Comparison of ENCODE assay signal across 9 cellular contexts in genomic region chr16:66934839-66935318, GRCh38. TPM values are rescaled to one million over a fixed set of nuclear protein-coding genes. Genes with fewer than 3 reads are reported as not detected.
DNase-seq lines count a peak whose midpoint lies in the region; ATAC-seq and TF ChIP-seq lines count a peak whose summit lies in the region.
"Not testable (repeated sequence)": the region's sequence is repeated elsewhere in the genome, so short reads cannot be mapped to it uniquely, and the experiment has no call there.
"Had no signal": no experiment of that assay in that cellular context is flagged by ENCODE, and none has a peak within 500 bp of the region (broad histone marks: within the 10 kb centered on the region; RNA-seq: fewer than 3 reads in every experiment).

No MANE protein-coding gene starts in this region.

- TF ChIP-seq CTCF in Calu3 (IDR thresholded peaks at IDR 0.05; ENCODE audit: unreplicated experiment); OCI-LY1 (IDR thresholded peaks at IDR 0.05; ENCODE audit: low read length); nephron progenitor cell (IDR thresholded peaks at IDR 0.05): not testable (repeated sequence)

- not testable (repeated sequence) for H4K20me1 ChIP-seq in OCI-LY1 (ENCODE audit: insufficient read depth, low read length)

- H3K9me3 ChIP-seq in OCI-LY1 (ENCODE audit: low read length) = not testable (repeated sequence)

- peaks cover 49% of the 10 kb centered on the region for H3K36me3 Mint-ChIP-seq in Calu3 (ENCODE audit: insufficient read depth, unreplicated experiment)
- H3K36me3 Mint-ChIP-seq in activated T-cell treated with anti-CD3 and anti-CD28 coated beads, Interleukin-2, amount 50 U/mL, for 4 hours (ENCODE audit: insufficient read depth) = peaks cover 32% of the 10 kb centered on the region
- peaks cover 84% of the 10 kb centered on the region for H3K36me3 Mint-ChIP-seq in dendritic cell treated with granulocyte-macrophage colony-stimulating factor and Interleukin-4, amounts not matched to agents 40 ng/mL and 50 ng/mL, for 4 days (ENCODE audit: low read depth)
- peaks cover 15% of the 10 kb centered on the region for H3K36me3 Mint-ChIP-seq in nephron progenitor cell (ENCODE audit: low read depth)

- H3K4me3 ChIP-seq in OCI-LY1 (ENCODE audit: low read depth, low read length, poor library complexity, severe bottlenecking) = peak overlapping the region; percentile 97
- H3K4me3 ChIP-seq in iPS-11a (ENCODE audit: low read depth, low read length) = peak overlapping the region; percentile 92

- not testable (repeated sequence) for H2AFZ ChIP-seq in OCI-LY1 (ENCODE audit: low read length)

- TSS peak; percentile 36 for BruUV-seq in Calu3 (replicated peaks; lab: Mats Ljungman, UMichigan)

- peak overlapping the region; percentile 98 for H3K4me2 ChIP-seq in OCI-LY1 (ENCODE audit: low read length)

- CTCF ChIA-PET in Calu3 (lab: Charles Lee) = not testable (repeated sequence)

- not testable (repeated sequence) for H3K27me3 ChIP-seq in OCI-LY1 (ENCODE audit: insufficient read depth, low read length)

- H3K27ac Mint-ChIP-seq in Calu3 (ENCODE audit: unreplicated experiment) (peak overlapping the region; percentile 74), nephron progenitor cell (peak overlapping the region; percentile 90)
- peak overlapping the region; percentile 94 for H3K27ac Mint-ChIP-seq in dendritic cell treated with granulocyte-macrophage colony-stimulating factor and Interleukin-4, amounts not matched to agents 40 ng/mL and 50 ng/mL, for 4 days

- peaks cover 23% of the 10 kb centered on the region for H3K4me1 ChIP-seq in OCI-LY1 (ENCODE audit: insufficient read depth, low read length, severe bottlenecking)

- H3K79me2 ChIP-seq in OCI-LY1 (ENCODE audit: insufficient read depth, low read length) = not testable (repeated sequence)

- H3K9me3 Mint-ChIP-seq in Calu3 (ENCODE audit: low read depth, unreplicated experiment); activated T-cell treated with anti-CD3 and anti-CD28 coated beads, Interleukin-2, amount 50 U/mL, for 4 hours; dendritic cell treated with granulocyte-macrophage colony-stimulating factor and Interleukin-4, amounts not matched to agents 40 ng/mL and 50 ng/mL, for 4 days; nephron progenitor cell: not testable (repeated sequence)

- peak overlapping the region; percentile 92 for H3K4me3 Mint-ChIP-seq in Calu3 (ENCODE audit: low read depth, unreplicated experiment)
- H3K4me3 Mint-ChIP-seq in activated T-cell treated with anti-CD3 and anti-CD28 coated beads, Interleukin-2, amount 50 U/mL, for 4 hours = peak overlapping the region; percentile 99
- peak overlapping the region; percentile 97 for H3K4me3 Mint-ChIP-seq in dendritic cell treated with granulocyte-macrophage colony-stimulating factor and Interleukin-4, amounts not matched to agents 40 ng/mL and 50 ng/mL, for 4 days
- peak overlapping the region; percentile 98 for H3K4me3 Mint-ChIP-seq in nephron progenitor cell

- H3K9ac ChIP-seq in OCI-LY1 (ENCODE audit: low read length) = peak overlapping the region; percentile 97

- H3K9me2 ChIP-seq in OCI-LY1 (ENCODE audit: low read depth, low read length) = not testable (repeated sequence)

- not testable (repeated sequence) for H3K27me3 Mint-ChIP-seq in Calu3 (ENCODE audit: unreplicated experiment); activated T-cell treated with anti-CD3 and anti-CD28 coated beads, Interleukin-2, amount 50 U/mL, for 4 hours (ENCODE audit: low read depth); dendritic cell treated with granulocyte-macrophage colony-stimulating factor and Interleukin-4, amounts not matched to agents 40 ng/mL and 50 ng/mL, for 4 days; nephron progenitor cell (ENCODE audit: low read depth, poor library complexity)

- DNase-seq in Calu3; activated T-cell treated with anti-CD3 and anti-CD28 coated beads, Interleukin-2, amount 50 U/mL, for 4 hours; nephron progenitor cell: not testable (repeated sequence)

- not testable (repeated sequence) for H3K36me3 ChIP-seq in OCI-LY1 (ENCODE audit: insufficient read depth, low read length)

- not testable (repeated sequence) for H3K27ac ChIP-seq in OCI-LY1 (ENCODE audit: low read depth, low read length, poor library complexity, severe bottlenecking)
- peak overlapping the region; percentile 67 for H3K27ac ChIP-seq in temporal lobe (ENCODE audit: low read depth, low read length)

- intact Hi-C loops in Calu3 (cut with micrococcal nuclease; ENCODE audit: unreplicated experiment); dendritic cell treated with granulocyte-macrophage colony-stimulating factor and Interleukin-4, amounts not matched to agents 40 ng/mL and 50 ng/mL, for 4 days (cut with micrococcal nuclease): not testable (repeated sequence)

- peak; percentile 14 for ATAC-seq in HG02759 (IDR thresholded peaks at IDR 0.05; ENCODE audit: unreplicated experiment)
- not testable (repeated sequence) for ATAC-seq in activated T-cell treated with anti-CD3 and anti-CD28 coated beads, Interleukin-2, amount 50 U/mL, for 4 hours

- not testable (repeated sequence) for H3F3A ChIP-seq in OCI-LY1 (ENCODE audit: insufficient read depth, low read length)

- peaks cover 50% of the 10 kb centered on the region for H3K4me1 Mint-ChIP-seq in Calu3 (ENCODE audit: low read depth, unreplicated experiment)
- H3K4me1 Mint-ChIP-seq in activated T-cell treated with anti-CD3 and anti-CD28 coated beads, Interleukin-2, amount 50 U/mL, for 4 hours (ENCODE audit: low read depth) = peaks cover 47% of the 10 kb centered on the region
- H3K4me1 Mint-ChIP-seq in dendritic cell treated with granulocyte-macrophage colony-stimulating factor and Interleukin-4, amounts not matched to agents 40 ng/mL and 50 ng/mL, for 4 days (ENCODE audit: low read depth) = peaks cover 56% of the 10 kb centered on the region
- H3K4me1 Mint-ChIP-seq in nephron progenitor cell = peaks cover 45% of the 10 kb centered on the region

RNA-seq across cellular contexts. Expression of gene CES2, which starts 0.4 kb away (rescaled TPM):
- total RNA-seq in Calu3 (2022) (58.7 and 61.1 TPM in 2 replicates), temporal lobe (21.9 TPM)
- total RNA-seq in activated T-cell treated with anti-CD3 and anti-CD28 coated beads, Interleukin-2, amount 50 U/mL, for 4 hours = 10 to 100 TPM; 22.6 to 25.3 (median 24.3) TPM

RNA-seq across cellular contexts. Expression of gene CIAO2B, which starts 0.7 kb away (rescaled TPM):
- total RNA-seq in Calu3 (2022) (121 and 126 TPM in 2 replicates), temporal lobe (48.9 TPM)
- 100 to 1,000 TPM; 201 to 220 (median 212) TPM for total RNA-seq in activated T-cell treated with anti-CD3 and anti-CD28 coated beads, Interleukin-2, amount 50 U/mL, for 4 hours

RNA-seq across cellular contexts. Expression of gene RRAD, which starts 9.5 kb away (rescaled TPM):
- 1.3 and 2.2 TPM in 2 replicates for total RNA-seq in Calu3 (2022)
- under 1 TPM; 0.15 to 0.50 (median 0.38) TPM for total RNA-seq in activated T-cell treated with anti-CD3 and anti-CD28 coated beads, Interleukin-2, amount 50 U/mL, for 4 hours
- 1.5 TPM for total RNA-seq in temporal lobe

RNA-seq across cellular contexts. Expression of gene CDH16, which starts 16.2 kb away (rescaled TPM):
- total RNA-seq in Calu3 (2022) = not detected in 2 replicates
- total RNA-seq in activated T-cell treated with anti-CD3 and anti-CD28 coated beads, Interleukin-2, amount 50 U/mL, for 4 hours = not detected
- not detected for total RNA-seq in temporal lobe
- total RNA-seq: ureter had no signal

RNA-seq across cellular contexts. Expression of gene CES3, which starts 26.2 kb away (rescaled TPM):
- 0.64 and 2.5 TPM in 2 replicates for total RNA-seq in Calu3 (2022)
- total RNA-seq in activated T-cell treated with anti-CD3 and anti-CD28 coated beads, Interleukin-2, amount 50 U/mL, for 4 hours = under 1 TPM in 2 of 3 donors, not detected in 1; 0.10 to 0.30 TPM
- 0.49 TPM for total RNA-seq in temporal lobe
